Comparison of ENCODE assay signal across 25 cellular contexts in the genomic region with DNA sequence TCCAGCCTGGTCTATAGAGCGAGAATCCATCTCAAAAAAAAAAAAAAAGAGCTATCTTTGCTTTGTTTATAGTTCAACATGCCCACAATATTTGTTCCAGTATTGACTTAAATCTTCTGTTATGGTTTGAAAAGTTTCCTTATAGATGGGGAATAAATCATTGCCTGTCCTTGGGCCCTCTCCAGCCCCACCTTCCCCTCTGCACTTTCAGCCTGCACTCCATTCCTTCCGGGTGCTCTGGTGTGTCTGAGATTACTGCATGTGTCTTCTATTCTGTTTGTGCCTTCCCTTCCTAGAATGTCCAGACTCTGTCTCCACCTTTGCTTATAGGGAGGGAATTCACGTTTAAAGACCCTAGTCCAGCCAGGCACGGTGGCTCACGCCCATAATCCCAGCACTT. TPM values are rescaled to one million over a fixed set of nuclear protein-coding genes. Genes with fewer than 3 reads are reported as not detected.
A peak's percentile ranks its signal among the peaks of the same experiment; 100 is the strongest.
DNase-seq lines count a peak whose midpoint lies in the region; ATAC-seq and TF ChIP-seq lines count a peak whose summit lies in the region.
"Had no signal": no experiment of that assay in that cellular context is flagged by ENCODE, and none has a peak within 500 bp of the region (broad histone marks: within the 10 kb centered on the region; RNA-seq: fewer than 3 reads in every experiment).

No MANE protein-coding gene starts in this region.

- peak overlapping the region; percentile 64 for H3K27ac Mint-ChIP-seq in activated T-cell treated with anti-CD3 and anti-CD28 coated beads, Interleukin-2, amount 50 U/mL, for 24 hours
- H3K27ac Mint-ChIP-seq in activated naive CD8-positive, alpha-beta T cell treated with anti-CD3 and anti-CD28 coated beads, Interleukin-2, amount 50 U/mL, for 24 hours = peak overlapping the region; percentile 66
- peak overlapping the region; percentile 75 for H3K27ac Mint-ChIP-seq in progenitor cell of endocrine pancreas
- H3K27ac Mint-ChIP-seq: activated T-helper 2 cell treated with anti-CD3 and anti-CD28 coated beads, Interferon-gamma antibody, Interleukin-2, Interleukin-4, amounts not matched to agents 10 μg/mL and 5 μg/mL and 100 μg/mL, durations not matched to agents 14 hours and 24 hours and 36 hours; B cell; T-helper 1 cell treated with Interleukin-12 subunit alpha and Interleukin-12 subunit beta and Interleukin-4 antibody, amounts not matched to agents 30 μg/mL and 1 μg/mL, for 36 hours had no signal

- no peak for DNase-seq in activated T-cell treated with anti-CD3 and anti-CD28 coated beads, Interleukin-2, amount 50 U/mL, for 24 hours
- DNase-seq in activated T-cell treated with anti-CD3 and anti-CD28 coated beads, Interleukin-2, amount 50 U/mL, for 4 hours = no peak
- no peak for DNase-seq in activated naive CD8-positive, alpha-beta T cell treated with anti-CD3 and anti-CD28 coated beads, Interleukin-2, amount 50 U/mL, for 24 hours
- DNase-seq in mucosa of descending colon (peak in 2 of 3 donors; percentile 51 to 52), progenitor cell of endocrine pancreas (ENCODE audit: low spot score, unreplicated experiment) (no peak), NCI-H524 treated with DMSO at 0.1 percent for 48 hours (lab: John Stamatoyannopoulos, UW) (no peak)
- DNase-seq in stimulated activated CD4-positive, alpha-beta T cell treated with anti-CD3 and anti-CD28 coated beads, Interleukin-2, amount 100 ng/mL, for 24 hours = no peak
- DNase-seq: activated CD4-positive, CD25-positive, alpha-beta regulatory T cell treated with anti-CD3 and anti-CD28 coated beads, Interleukin-2, amount 50 U/mL, for 72 hours; cerebellar nuclear complex; erythroblast; heart right ventricle; Karpas-422; NCI-H446 treated with DMSO at 0.1 percent for 48 hours; retina; SK-N-SH; stimulated activated CD8-positive, alpha-beta memory T cell treated with anti-CD3 and anti-CD28 coated beads, Interleukin-4, amount 100 ng/mL, for 48 hours; upper lobe of left lung had no signal

- no peaks in the 10 kb centered on the region for H3K27me3 Mint-ChIP-seq in activated T-cell treated with anti-CD3 and anti-CD28 coated beads, Interleukin-2, amount 50 U/mL, for 24 hours
- no peaks in the 10 kb centered on the region for H3K27me3 Mint-ChIP-seq in activated T-cell treated with anti-CD3 and anti-CD28 coated beads, Interleukin-2, amount 50 U/mL, for 4 hours (ENCODE audit: low read depth)
- H3K27me3 Mint-ChIP-seq in activated naive CD8-positive, alpha-beta T cell treated with anti-CD3 and anti-CD28 coated beads, Interleukin-2, amount 50 U/mL, for 24 hours = no peaks in the 10 kb centered on the region
- H3K27me3 Mint-ChIP-seq in progenitor cell of endocrine pancreas = no peaks in the 10 kb centered on the region
- H3K27me3 Mint-ChIP-seq: B cell had no signal

- no peaks in the 10 kb centered on the region for H3K36me3 ChIP-seq in mucosa of descending colon (ENCODE audit: low read depth)

- no peaks in the 10 kb centered on the region for H3K9me3 ChIP-seq in mucosa of descending colon
- H3K9me3 ChIP-seq: heart right ventricle, SK-N-SH, upper lobe of left lung had no signal

- H3K36me3 Mint-ChIP-seq in activated T-cell treated with anti-CD3 and anti-CD28 coated beads, Interleukin-2, amount 50 U/mL, for 24 hours (ENCODE audit: low read depth) = peaks cover 40% of the 10 kb centered on the region
- peaks cover 10% of the 10 kb centered on the region for H3K36me3 Mint-ChIP-seq in activated T-cell treated with anti-CD3 and anti-CD28 coated beads, Interleukin-2, amount 50 U/mL, for 4 hours (ENCODE audit: insufficient read depth)
- H3K36me3 Mint-ChIP-seq in activated naive CD8-positive, alpha-beta T cell treated with anti-CD3 and anti-CD28 coated beads, Interleukin-2, amount 50 U/mL, for 24 hours (ENCODE audit: low read depth) = peaks cover 28% of the 10 kb centered on the region
- H3K36me3 Mint-ChIP-seq in progenitor cell of endocrine pancreas (ENCODE audit: insufficient read depth) = peaks cover 5% of the 10 kb centered on the region

- H3K4me3 ChIP-seq in mucosa of descending colon = no peak overlapping the region
- H3K4me3 ChIP-seq: heart right ventricle, skin epidermis, upper lobe of left lung had no signal

- peaks cover 34% of the 10 kb centered on the region for H3K4me1 ChIP-seq in mucosa of descending colon (ENCODE audit: low read depth)

- TF ChIP-seq CTCF in mucosa of descending colon (IDR thresholded peaks at IDR 0.05) = no peak
- TF ChIP-seq CTCF in progenitor cell of endocrine pancreas (IDR thresholded peaks at IDR 0.05; ENCODE audit: unreplicated experiment) = no peak

- no peak for ATAC-seq in activated T-cell treated with anti-CD3 and anti-CD28 coated beads, Interleukin-2, amount 50 U/mL, for 4 hours
- no peak for ATAC-seq in activated naive CD8-positive, alpha-beta T cell treated with anti-CD3 and anti-CD28 coated beads, Interleukin-2, amount 50 U/mL, for 24 hours
- ATAC-seq in mucosa of descending colon (peak; percentile 96), GM19324 (IDR thresholded peaks at IDR 0.05; ENCODE audit: low FRiP score, unreplicated experiment) (no peak)
- ATAC-seq: HepG2 had no signal

- intact Hi-C loops in mucosa of descending colon (cut with DNase I, micrococcal nuclease) = no loop called here

- no peak overlapping the region for H3K4me3 Mint-ChIP-seq in activated T-cell treated with anti-CD3 and anti-CD28 coated beads, Interleukin-2, amount 50 U/mL, for 24 hours
- H3K4me3 Mint-ChIP-seq in activated T-cell treated with anti-CD3 and anti-CD28 coated beads, Interleukin-2, amount 50 U/mL, for 4 hours = no peak overlapping the region
- no peak overlapping the region for H3K4me3 Mint-ChIP-seq in activated naive CD8-positive, alpha-beta T cell treated with anti-CD3 and anti-CD28 coated beads, Interleukin-2, amount 50 U/mL, for 24 hours
- H3K4me3 Mint-ChIP-seq in progenitor cell of endocrine pancreas (ENCODE audit: low read depth) = no peak overlapping the region
- H3K4me3 Mint-ChIP-seq: B cell; T-helper 1 cell treated with Interleukin-12 subunit alpha and Interleukin-12 subunit beta and Interleukin-4 antibody, amounts not matched to agents 30 μg/mL and 1 μg/mL, for 36 hours had no signal

- peaks cover 2% of the 10 kb centered on the region for H3K9me3 Mint-ChIP-seq in activated T-cell treated with anti-CD3 and anti-CD28 coated beads, Interleukin-2, amount 50 U/mL, for 24 hours
- no peaks in the 10 kb centered on the region for H3K9me3 Mint-ChIP-seq in activated T-cell treated with anti-CD3 and anti-CD28 coated beads, Interleukin-2, amount 50 U/mL, for 4 hours
- H3K9me3 Mint-ChIP-seq in activated naive CD8-positive, alpha-beta T cell treated with anti-CD3 and anti-CD28 coated beads, Interleukin-2, amount 50 U/mL, for 24 hours = peaks cover 4% of the 10 kb centered on the region
- H3K9me3 Mint-ChIP-seq in progenitor cell of endocrine pancreas (ENCODE audit: low read depth) = no peaks in the 10 kb centered on the region
- H3K9me3 Mint-ChIP-seq: activated T-helper 2 cell treated with anti-CD3 and anti-CD28 coated beads, Interferon-gamma antibody, Interleukin-2, Interleukin-4, amounts not matched to agents 10 μg/mL and 5 μg/mL and 100 μg/mL, durations not matched to agents 14 hours and 24 hours and 36 hours; T-helper 1 cell treated with Interleukin-12 subunit alpha and Interleukin-12 subunit beta and Interleukin-4 antibody, amounts not matched to agents 30 μg/mL and 1 μg/mL, for 36 hours had no signal

- peaks cover 67% of the 10 kb centered on the region for H3K4me1 Mint-ChIP-seq in activated T-cell treated with anti-CD3 and anti-CD28 coated beads, Interleukin-2, amount 50 U/mL, for 24 hours (ENCODE audit: low read depth)
- peaks cover 60% of the 10 kb centered on the region for H3K4me1 Mint-ChIP-seq in activated T-cell treated with anti-CD3 and anti-CD28 coated beads, Interleukin-2, amount 50 U/mL, for 4 hours (ENCODE audit: low read depth)
- peaks cover 54% of the 10 kb centered on the region for H3K4me1 Mint-ChIP-seq in activated naive CD8-positive, alpha-beta T cell treated with anti-CD3 and anti-CD28 coated beads, Interleukin-2, amount 50 U/mL, for 24 hours
- H3K4me1 Mint-ChIP-seq in progenitor cell of endocrine pancreas (ENCODE audit: low read depth) = peaks cover 4% of the 10 kb centered on the region

RNA-seq across cellular contexts. Expression of gene GPX1, which starts 25.2 kb away (rescaled TPM):
- 100 to 1,000 TPM; 109 to 152 (median 132) TPM for total RNA-seq in activated T-cell treated with anti-CD3 and anti-CD28 coated beads, Interleukin-2, amount 50 U/mL, for 4 hours
- total RNA-seq in mucosa of descending colon (100 to 1,000 TPM; 122 to 148 (median 144) TPM), progenitor cell of endocrine pancreas (130 TPM in 2 replicates)
- total RNA-seq: RPMI7951 had no signal

RNA-seq across cellular contexts. Expression of gene RHOA, which starts 28.4 kb away (rescaled TPM):
- total RNA-seq in activated T-cell treated with anti-CD3 and anti-CD28 coated beads, Interleukin-2, amount 50 U/mL, for 4 hours = 100 to 1,000 TPM; 390 to 408 (median 408) TPM
- total RNA-seq in mucosa of descending colon (100 to 1,000 TPM; 358 to 430 (median 419) TPM), progenitor cell of endocrine pancreas (289 and 301 TPM in 2 replicates)

RNA-seq across cellular contexts. Expression of gene TCTA, which starts 28.8 kb away (rescaled TPM):
- total RNA-seq in activated T-cell treated with anti-CD3 and anti-CD28 coated beads, Interleukin-2, amount 50 U/mL, for 4 hours = 10 to 100 TPM; 20.0 to 21.8 (median 20.1) TPM
- 10 to 100 TPM; 31.6 to 44.4 (median 43.5) TPM for total RNA-seq in mucosa of descending colon
- 18.0 and 18.8 TPM in 2 replicates for total RNA-seq in progenitor cell of endocrine pancreas

RNA-seq across cellular contexts. Expression of gene AMT, which starts 38.9 kb away (rescaled TPM):
- 1 to 10 TPM in 1 of 3 donors, under 1 TPM in 2; 0.50 to 1.1 (median 0.81) TPM for total RNA-seq in activated T-cell treated with anti-CD3 and anti-CD28 coated beads, Interleukin-2, amount 50 U/mL, for 4 hours
- total RNA-seq in mucosa of descending colon (10 to 100 TPM; 15.8 to 36.3 (median 22.9) TPM), progenitor cell of endocrine pancreas (29.8 and 32.8 TPM in 2 replicates)
- total RNA-seq: H4, RPMI7951 had no signal

RNA-seq across cellular contexts. Expression of gene USP4, which starts 43.5 kb away (rescaled TPM):
- total RNA-seq in activated T-cell treated with anti-CD3 and anti-CD28 coated beads, Interleukin-2, amount 50 U/mL, for 4 hours = 10 to 100 TPM; 60.1 to 71.3 (median 61.6) TPM
- total RNA-seq in mucosa of descending colon (10 to 100 TPM; 46.4 to 60.5 (median 58.9) TPM), progenitor cell of endocrine pancreas (55.1 and 56.6 TPM in 2 replicates)

Comparison
In these comparisons a context has a peak if more than half of its experiments do, and no peak if none do; other contexts are left out.
1. DNase-seq: peak in mucosa of descending colon (2 of 3); none in activated T-cell treated with anti-CD3 and anti-CD28 coated beads, Interleukin-2, amount 50 U/mL, for 24 hours (single experiment), activated T-cell treated with anti-CD3 and anti-CD28 coated beads, Interleukin-2, amount 50 U/mL, for 4 hours (single experiment), activated naive CD8-positive, alpha-beta T cell treated with anti-CD3 and anti-CD28 coated beads, Interleukin-2, amount 50 U/mL, for 24 hours (single experiment), progenitor cell of endocrine pancreas (single experiment), NCI-H524 treated with DMSO at 0.1 percent for 48 hours (single experiment) and stimulated activated CD4-positive, alpha-beta T cell treated with anti-CD3 and anti-CD28 coated beads, Interleukin-2, amount 100 ng/mL, for 24 hours (0 of 2).
2. Peak in every context shown above with its lines, with median percentiles within 50 percentile points of each other: H3K27ac Mint-ChIP-seq.